In the genomic region with DNA sequence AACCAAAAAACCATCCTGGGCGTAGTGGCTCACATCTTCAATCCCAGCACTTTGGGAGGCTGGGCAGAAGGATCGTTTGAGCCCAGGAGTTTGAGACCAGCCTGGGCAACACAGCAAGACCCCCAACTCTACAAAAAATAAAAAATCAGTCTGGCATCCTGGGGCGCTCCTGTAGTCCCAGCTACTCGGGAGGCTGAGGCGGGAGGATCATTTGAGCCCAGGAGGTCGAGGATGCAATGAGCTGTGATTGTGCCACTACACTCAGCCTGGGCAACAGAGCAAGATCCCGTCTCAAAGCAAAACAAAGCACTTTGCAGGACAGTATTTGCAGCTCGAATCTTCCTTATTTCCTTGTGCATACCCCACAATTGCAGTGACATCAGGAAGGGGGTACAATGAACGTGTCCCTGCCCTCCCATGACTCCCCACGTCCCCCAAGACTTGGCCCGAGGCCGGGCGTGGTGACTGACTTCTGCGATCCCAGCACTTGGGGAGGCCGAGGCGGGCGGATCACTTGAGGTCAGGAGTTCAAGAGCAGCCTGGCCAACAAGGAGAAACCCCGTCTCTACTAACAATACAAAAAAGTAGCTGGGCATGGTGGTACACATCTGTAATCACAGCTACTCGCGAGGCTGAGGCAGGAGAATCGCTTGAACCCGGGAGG, we compare ENCODE assay signal across 1 cellular context.
A peak's percentile ranks its signal among the peaks of the same experiment; 100 is the strongest.
TF ChIP-seq lines count a peak whose summit lies in the region.

No MANE protein-coding gene starts in this region.

TF ChIP-seq in HepG2, 621 proteins besides CTCF, POLR2A, EP300 and RAD21:
- TF ChIP-seq FOXA1 (IDR thresholded peaks at IDR 0.05) (no peak), FOXA1 (CRISPR knock-in tag; IDR thresholded peaks at IDR 0.05) (no peak), ZNF121 (CRISPR knock-in tag; IDR thresholded peaks at IDR 0.05) (peak; percentile 96), SKIL (CRISPR knock-in tag; IDR thresholded peaks at IDR 0.05; ENCODE audit: borderline replicate concordance) (0 out of 2 replicates have a peak, but pooled peaks have one; percentile 1), NR2C2 (CRISPR knock-in tag; IDR thresholded peaks at IDR 0.05; ENCODE audit: borderline replicate concordance) (no peak), ZMYM4 (CRISPR knock-in tag; IDR thresholded peaks at IDR 0.05) (no peak), HOXA9 (CRISPR knock-in tag; IDR thresholded peaks at IDR 0.05; ENCODE audit: borderline replicate concordance) (0 out of 2 replicates have a peak, but pooled peaks have one; percentile 13), ZC3H13 (CRISPR knock-in tag; IDR thresholded peaks at IDR 0.05) (0 out of 2 replicates have a peak, but pooled peaks have one; percentile 8), ZNF124 (CRISPR knock-in tag; IDR thresholded peaks at IDR 0.05) (no peak), CBX5 (CRISPR knock-in tag; IDR thresholded peaks at IDR 0.05; ENCODE audit: borderline replicate concordance) (no peak), ZNF367 (CRISPR knock-in tag; IDR thresholded peaks at IDR 0.05; ENCODE audit: borderline replicate concordance) (no peak), TSC22D2 (CRISPR knock-in tag; IDR thresholded peaks at IDR 0.05; ENCODE audit: borderline replicate concordance) (no peak)
